In the genomic region with DNA sequence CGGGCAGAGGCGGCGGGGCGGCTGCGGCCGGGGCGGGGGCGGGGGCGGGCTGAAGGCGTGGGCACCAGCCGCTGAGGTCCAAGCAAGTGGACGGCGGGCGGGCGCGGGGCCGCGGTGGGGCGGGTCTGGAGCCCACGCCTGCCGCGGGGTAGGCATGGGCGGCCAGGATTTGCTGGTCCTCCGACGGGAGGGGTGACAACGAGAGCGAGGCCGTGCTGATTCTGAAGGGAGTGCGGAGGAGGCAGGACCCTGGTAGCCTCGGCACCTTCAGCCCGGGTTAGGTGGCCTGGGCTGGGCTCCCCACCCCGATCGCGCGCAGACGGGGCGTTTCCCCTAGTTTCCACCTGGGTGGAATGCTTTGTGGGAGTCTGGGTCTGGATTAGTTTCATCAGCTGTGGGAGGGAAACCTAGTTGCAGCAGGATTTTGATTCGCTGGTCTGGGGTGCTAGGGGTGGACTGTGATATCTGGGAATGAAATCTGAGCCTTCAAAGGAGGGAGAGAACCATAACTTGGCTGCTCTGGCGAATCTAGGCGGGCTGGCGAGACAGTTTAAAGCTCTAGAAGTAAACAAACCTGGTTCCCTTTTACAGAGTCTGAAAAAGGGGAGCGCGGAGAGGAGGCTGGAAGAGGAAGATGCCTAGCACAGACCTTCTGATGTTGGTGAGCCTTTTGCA, we compare ENCODE assay signal across 8 cellular contexts. TPM values are rescaled to one million over a fixed set of nuclear protein-coding genes. Genes with fewer than 3 reads are reported as not detected.
A peak's percentile ranks its signal among the peaks of the same experiment; 100 is the strongest.
DNase-seq lines count a peak whose midpoint lies in the region; TF ChIP-seq lines count a peak whose summit lies in the region.

No MANE protein-coding gene starts in this region.

- peak overlapping the region; percentile 72 for H3K4me2 ChIP-seq in neural progenitor cell

- H3K4me1 ChIP-seq in neural progenitor cell (peaks cover 7% of the 10 kb centered on the region), thymus (ENCODE audit: control insufficient read depth, insufficient read depth, low read length) (peaks cover 2% of the 10 kb centered on the region)

- CTCF ChIA-PET in RWPE1 (lab: Yijun Ruan, JAX) = interaction anchor here (0.7 to 1.2 kb wide), 6 partner anchors 9 to 70 kb away, joined by 3 to 9 read pairs (median 4); no protein-coding TSS in a partner anchor

- DNase-seq in COR-L47 (lab: John Stamatoyannopoulos, UW) = peak; percentile 21
- peak; percentile 67 for DNase-seq in GM20000 (ENCODE audit: low spot score)
- peak; percentile 92 for DNase-seq in HT-29 (ENCODE audit: low spot score)
- DNase-seq in RWPE1 (ENCODE audit: low spot score) = peak; percentile 98
- DNase-seq in activated naive CD4-positive, alpha-beta T cell treated with anti-CD3 and anti-CD28 coated beads, Interleukin-2, amount 50 U/mL, for 16 hours = peak; percentile 33
- peak; percentile 63 for DNase-seq in foreskin melanocyte
- peak; percentile 85 for DNase-seq in neural progenitor cell (ENCODE audit: low spot score)

- POLR2A ChIA-PET in RWPE1 (lab: Yijun Ruan, JAX; ENCODE audit: low non-redundant PET) = interaction anchor here (0.6 to 1.0 kb wide), 3 partner anchors 49 to 1112 kb away, joined by 3 to 6 read pairs (median 4); no protein-coding TSS in a partner anchor

- TF ChIP-seq CTCF in GM20000 (IDR thresholded peaks at IDR 0.05; ENCODE audit: extremely low read depth, missing control alignments) (no peak), RWPE1 (conservative IDR thresholded peaks at IDR 0.05; ENCODE audit: low read depth) (no peak), neural progenitor cell (IDR thresholded peaks at IDR 0.05) (no peak)

- H2AFZ ChIP-seq in neural progenitor cell (replicated peaks) = peak overlapping the region; percentile 84

- H3K36me3 ChIP-seq in neural progenitor cell = no peaks in the 10 kb centered on the region
- no peaks in the 10 kb centered on the region for H3K36me3 ChIP-seq in thymus (ENCODE audit: control insufficient read depth, insufficient read depth)

- H3K9me3 ChIP-seq in neural progenitor cell (ENCODE audit: low read depth) (no peaks in the 10 kb centered on the region), thymus (ENCODE audit: control insufficient read depth) (no peaks in the 10 kb centered on the region)

- H3F3A ChIP-seq in neural progenitor cell (ENCODE audit: low read depth) = peaks cover 8% of the 10 kb centered on the region

- H3K27ac ChIP-seq in RWPE1 = peak overlapping the region; percentile 96
- H3K27ac ChIP-seq in neural progenitor cell = peak overlapping the region; percentile 90
- peak overlapping the region; percentile 62 for H3K27ac ChIP-seq in thymus (ENCODE audit: low read depth)

- H3K9me3 Mint-ChIP-seq in neural progenitor cell = no peaks in the 10 kb centered on the region

- H3K27ac Mint-ChIP-seq in neural progenitor cell = peak overlapping the region; percentile 97

- peak overlapping the region; percentile 30 for H3K9ac ChIP-seq in neural progenitor cell

- peaks cover 21% of the 10 kb centered on the region for H3K4me1 Mint-ChIP-seq in neural progenitor cell

- peaks cover 19% of the 10 kb centered on the region for H3K36me3 Mint-ChIP-seq in neural progenitor cell

- H3K4me3 Mint-ChIP-seq in neural progenitor cell = peak overlapping the region; percentile 94

- H4K20me1 ChIP-seq in neural progenitor cell (ENCODE audit: low read depth) = peaks cover 39% of the 10 kb centered on the region

- H3K79me2 ChIP-seq in neural progenitor cell (ENCODE audit: low read depth) = peaks cover 47% of the 10 kb centered on the region

- 3% methylated on average over 43 of the region's 43 CpGs for WGBS in thymus

- H3K27me3 Mint-ChIP-seq in neural progenitor cell (ENCODE audit: insufficient read depth, low read depth) = peaks cover 6% of the 10 kb centered on the region

- H3K27me3 ChIP-seq in neural progenitor cell (no peaks in the 10 kb centered on the region), thymus (ENCODE audit: control insufficient read depth, insufficient read depth) (no peaks in the 10 kb centered on the region)

- H3K4me3 ChIP-seq in neural progenitor cell = peak overlapping the region; percentile 82
- peak overlapping the region; percentile 56 for H3K4me3 ChIP-seq in thymus (ENCODE audit: low read length)

RNA-seq across cellular contexts. Expression of a gene that starts 0.6 kb away (rescaled TPM):
- total RNA-seq in HT-29 (2014; rRNA removed; shearing (Covaris generic)) = 34.4 and 37.5 TPM in 2 replicates
- total RNA-seq in neural progenitor cell (ENCODE audit: low replicate concordance) = 51.5 and 53.6 TPM in 2 replicates
- 20.5 TPM for polyA plus RNA-seq in thymus

RNA-seq across cellular contexts. Expression of a gene that starts 31.2 kb away (rescaled TPM):
- total RNA-seq in HT-29 (2014; rRNA removed; shearing (Covaris generic)) = not detected in 2 replicates
- total RNA-seq in neural progenitor cell (ENCODE audit: low replicate concordance) = not detected in 2 replicates
- polyA plus RNA-seq in thymus = 42.1 TPM

Comparison
In these comparisons a context has a peak if more than half of its experiments do, and no peak if none do; other contexts are left out.
1. Peak in every context shown above with its lines: DNase-seq, H3K4me3 ChIP-seq and H3K27ac ChIP-seq.
2. DNase-seq: peak in every context shown above with its lines; median percentile 98 in RWPE1; 92 in HT-29; 85 in neural progenitor cell; 67 in GM20000; 63 in foreskin melanocyte; 33 in activated naive CD4-positive, alpha-beta T cell treated with anti-CD3 and anti-CD28 coated beads, Interleukin-2, amount 50 U/mL, for 16 hours; 21 in COR-L47.